21 cellular contexts compared by ENCODE assay signal in the genomic region with DNA sequence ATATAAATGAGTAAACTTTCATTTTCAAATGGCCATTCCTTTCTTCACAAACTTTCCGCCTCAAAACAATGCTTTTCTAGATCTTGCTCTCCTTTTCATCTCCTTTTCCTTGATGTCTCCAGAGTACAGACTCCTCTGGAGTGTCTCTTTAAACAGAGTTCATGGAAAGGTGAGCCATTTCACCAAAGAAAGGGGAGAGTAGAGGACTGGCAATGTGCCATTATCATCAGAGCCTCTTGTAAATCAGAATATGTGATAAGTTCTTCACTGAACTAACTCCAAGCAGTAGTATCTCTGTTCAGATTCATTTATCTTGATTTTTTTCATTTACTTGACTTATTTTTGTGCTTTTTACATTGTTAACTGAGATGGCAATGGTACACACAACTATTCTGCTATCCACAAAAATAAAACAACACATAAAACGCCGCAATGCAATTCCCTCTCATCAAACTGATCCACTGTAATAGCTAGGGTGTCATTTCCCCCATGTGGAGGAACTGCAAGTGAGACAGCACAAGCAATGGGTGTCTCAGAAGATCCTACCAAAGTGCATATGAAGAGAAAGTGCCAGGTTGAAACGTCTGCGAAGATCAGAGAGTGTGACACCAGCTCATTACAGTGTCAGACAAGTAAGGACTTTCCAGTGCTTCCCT.
DNase-seq lines count a peak whose midpoint lies in the region; ATAC-seq, FAIRE-seq and TF ChIP-seq lines count a peak whose summit lies in the region.
"Had no signal": no experiment of that assay in that cellular context is flagged by ENCODE, and none has a peak within 500 bp of the region (broad histone marks: within the 10 kb centered on the region; RNA-seq: fewer than 3 reads in every experiment).

No MANE protein-coding gene starts in this region.

- H3K4me2 ChIP-seq in SK-N-SH = no peak overlapping the region
- H3K4me2 ChIP-seq: A549, BLaER1 had no signal

- H4K20me1 ChIP-seq in SK-N-SH (ENCODE audit: insufficient read depth) = no peaks in the 10 kb centered on the region
- H4K20me1 ChIP-seq: BLaER1 had no signal

- no peaks in the 10 kb centered on the region for H3K9me2 ChIP-seq in SK-N-SH

- no peak overlapping the region for H2AFZ ChIP-seq in SK-N-SH (ENCODE audit: low read depth)

- ATAC-seq in SK-N-SH treated with all-trans-retinoic acid at 6 μM for 48 hours (no peak), HG02623 (IDR thresholded peaks at IDR 0.05; ENCODE audit: unreplicated experiment) (no peak)
- ATAC-seq: A549 had no signal

- 0 out of 4 replicates have a peak, but pooled peaks of 1 of the 2 experiments have one; percentile 7 for TF ChIP-seq EP300 in SK-N-SH (IDR thresholded peaks at IDR 0.05; ENCODE audit: borderline replicate concordance in 1 of 2, low read depth in 1 of 2, low read length in 1 of 2)

- H3K27me3 ChIP-seq in SK-N-SH (ENCODE audit: insufficient read depth) = no peaks in the 10 kb centered on the region
- H3K27me3 ChIP-seq: BLaER1, MG63, Peyer's patch had no signal

- no peaks in the 10 kb centered on the region for H3K36me3 ChIP-seq in SK-N-SH (replicated peaks in 1 of 2; ENCODE audit: control insufficient read depth in 1 of 2, insufficient read depth in 2 of 2, low read length in 1 of 2)
- H3K36me3 ChIP-seq: BLaER1, MG63, Peyer's patch had no signal

- POLR2A ChIA-PET in SK-N-SH (lab: Yijun Ruan, JAX) = no interaction called here

- no peak for TF ChIP-seq POLR2A in H54 (IDR thresholded peaks at IDR 0.05; ENCODE audit: low read depth, low read length)

- 94% methylated on average over 5 of the region's 5 CpGs for WGBS in SK-N-SH (ENCODE audit: low lambda C conversion rate)

- no peaks in the 10 kb centered on the region for H3K79me2 ChIP-seq in SK-N-SH (ENCODE audit: insufficient read depth)

- no peak overlapping the region for H3K9ac ChIP-seq in SK-N-SH
- H3K9ac ChIP-seq: BLaER1 had no signal

- no peak for FAIRE-seq in H54 (lab: Jason Lieb, UNC)
- FAIRE-seq: A549, GM19239, HTR-8/SVneo had no signal

- TF ChIP-seq CTCF in SK-N-SH (IDR thresholded peaks at IDR 0.05) = no peak

- no peak for TF ChIP-seq RAD21 in SK-N-SH (IDR thresholded peaks at IDR 0.05; ENCODE audit: low read length)

- no peaks in the 10 kb centered on the region for H3K9me3 ChIP-seq in SK-N-SH
- H3K9me3 ChIP-seq: A549, MG63, Peyer's patch had no signal

- H3F3A ChIP-seq in SK-N-SH (replicated peaks; ENCODE audit: insufficient read depth) = no peaks in the 10 kb centered on the region

- CTCF ChIA-PET in SK-N-SH (lab: Yijun Ruan, JAX) = interaction anchor here (0.6 to 9.8 kb wide), 8 partner anchors 28 to 1247 kb away, joined by 3 to 135 read pairs (median 4); no protein-coding TSS in a partner anchor

- no peak for DNase-seq in SK-N-SH
- peak; percentile 40 for DNase-seq in astrocyte of the hippocampus (ENCODE audit: low read depth, low spot score)
- peak; percentile 70 for DNase-seq in iris pigment epithelial cell (ENCODE audit: low read depth)
- no peak for DNase-seq in AG08395 (ENCODE audit: low spot score)
- DNase-seq in H54 (ENCODE audit: insufficient read length, low spot score) = no peak
- DNase-seq: Calu3; CD4-positive, alpha-beta memory T cell; GF-D8; HCEC 1CT; IMR-90; MG63; NCI-H1048; NCI-H526 treated with DMSO at 0.1 percent for 48 hours; NK-92 treated with Interleukin-12 subunit alpha and Interleukin-12 subunit beta, amount 100 ng/mL, for 24 hours; Peyer's patch had no signal

- H3K4me1 ChIP-seq in SK-N-SH (ENCODE audit: control insufficient read depth in 1 of 2, insufficient read depth in 2 of 2, low read depth in 1 of 2, low read length in 1 of 2) = peaks cover 0 to 51% of the 10 kb centered on the region in 2 experiments; a peak in 2 of 4 replicates
- H3K4me1 ChIP-seq: A549, Peyer's patch had no signal

- H3K4me3 ChIP-seq in SK-N-SH (ENCODE audit: low read depth in 2 of 2, low read length in 1 of 2) = no peak overlapping the region
- H3K4me3 ChIP-seq: A549, BLaER1, MG63, Peyer's patch had no signal

- peak overlapping the region in 1 of 2 experiments; percentile 96; a peak in 2 of 4 replicates for H3K27ac ChIP-seq in SK-N-SH (ENCODE audit: low read depth in 2 of 2, low read length in 1 of 2)
- H3K27ac ChIP-seq: A549, BLaER1, Peyer's patch had no signal

TF ChIP-seq in SK-N-SH treated with all-trans-retinoic acid at 6 μM for 48 hours, 23 proteins besides CTCF, POLR2A, EP300 and RAD21:
- TF ChIP-seq, protein P1, sequence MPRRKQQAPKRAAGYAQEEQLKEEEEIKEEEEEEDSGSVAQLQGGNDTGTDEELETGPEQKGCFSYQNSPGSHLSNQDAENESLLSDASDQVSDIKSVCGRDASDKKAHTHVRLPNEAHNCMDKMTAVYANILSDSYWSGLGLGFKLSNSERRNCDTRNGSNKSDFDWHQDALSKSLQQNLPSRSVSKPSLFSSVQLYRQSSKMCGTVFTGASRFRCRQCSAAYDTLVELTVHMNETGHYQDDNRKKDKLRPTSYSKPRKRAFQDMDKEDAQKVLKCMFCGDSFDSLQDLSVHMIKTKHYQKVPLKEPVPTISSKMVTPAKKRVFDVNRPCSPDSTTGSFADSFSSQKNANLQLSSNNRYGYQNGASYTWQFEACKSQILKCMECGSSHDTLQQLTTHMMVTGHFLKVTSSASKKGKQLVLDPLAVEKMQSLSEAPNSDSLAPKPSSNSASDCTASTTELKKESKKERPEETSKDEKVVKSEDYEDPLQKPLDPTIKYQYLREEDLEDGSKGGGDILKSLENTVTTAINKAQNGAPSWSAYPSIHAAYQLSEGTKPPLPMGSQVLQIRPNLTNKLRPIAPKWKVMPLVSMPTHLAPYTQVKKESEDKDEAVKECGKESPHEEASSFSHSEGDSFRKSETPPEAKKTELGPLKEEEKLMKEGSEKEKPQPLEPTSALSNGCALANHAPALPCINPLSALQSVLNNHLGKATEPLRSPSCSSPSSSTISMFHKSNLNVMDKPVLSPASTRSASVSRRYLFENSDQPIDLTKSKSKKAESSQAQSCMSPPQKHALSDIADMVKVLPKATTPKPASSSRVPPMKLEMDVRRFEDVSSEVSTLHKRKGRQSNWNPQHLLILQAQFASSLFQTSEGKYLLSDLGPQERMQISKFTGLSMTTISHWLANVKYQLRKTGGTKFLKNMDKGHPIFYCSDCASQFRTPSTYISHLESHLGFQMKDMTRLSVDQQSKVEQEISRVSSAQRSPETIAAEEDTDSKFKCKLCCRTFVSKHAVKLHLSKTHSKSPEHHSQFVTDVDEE (CRISPR knock-in tag; IDR thresholded peaks at IDR 0.05) = 0 out of 2 replicates have a peak, but pooled peaks have one; percentile 32
- TF ChIP-seq SNAI2 (CRISPR knock-in tag; IDR thresholded peaks at IDR 0.05) (0 out of 2 replicates have a peak, but pooled peaks have one; percentile 50), OSR1 (CRISPR knock-in tag; IDR thresholded peaks at IDR 0.05) (no peak)

TF ChIP-seq in SK-N-SH, 30 proteins besides CTCF, POLR2A, EP300 and RAD21 (continues in another document):
- TF ChIP-seq TAF1 (IDR thresholded peaks at IDR 0.05; ENCODE audit: borderline replicate concordance, low read depth, low read length) (no peak), MEF2A (IDR thresholded peaks at IDR 0.05; ENCODE audit: borderline replicate concordance, low read depth) (no peak), YY1 (IDR thresholded peaks at IDR 0.05; ENCODE audit: low read depth) (no peak), JUND (IDR thresholded peaks at IDR 0.05) (no peak), MXI1 (IDR thresholded peaks at IDR 0.05; ENCODE audit: low read depth, low read length) (no peak), GABPA (IDR thresholded peaks at IDR 0.05; ENCODE audit: low read depth) (no peak), FOXJ3 (CRISPR knock-in tag; IDR thresholded peaks at IDR 0.05) (no peak)
- TF ChIP-seq, protein P2, sequence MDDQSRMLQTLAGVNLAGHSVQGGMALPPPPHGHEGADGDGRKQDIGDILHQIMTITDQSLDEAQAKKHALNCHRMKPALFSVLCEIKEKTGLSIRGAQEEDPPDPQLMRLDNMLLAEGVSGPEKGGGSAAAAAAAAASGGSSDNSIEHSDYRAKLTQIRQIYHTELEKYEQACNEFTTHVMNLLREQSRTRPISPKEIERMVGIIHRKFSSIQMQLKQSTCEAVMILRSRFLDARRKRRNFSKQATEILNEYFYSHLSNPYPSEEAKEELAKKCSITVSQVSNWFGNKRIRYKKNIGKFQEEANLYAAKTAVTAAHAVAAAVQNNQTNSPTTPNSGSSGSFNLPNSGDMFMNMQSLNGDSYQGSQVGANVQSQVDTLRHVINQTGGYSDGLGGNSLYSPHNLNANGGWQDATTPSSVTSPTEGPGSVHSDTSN (IDR thresholded peaks at IDR 0.05) = no peak
- TF ChIP-seq, protein P3, sequence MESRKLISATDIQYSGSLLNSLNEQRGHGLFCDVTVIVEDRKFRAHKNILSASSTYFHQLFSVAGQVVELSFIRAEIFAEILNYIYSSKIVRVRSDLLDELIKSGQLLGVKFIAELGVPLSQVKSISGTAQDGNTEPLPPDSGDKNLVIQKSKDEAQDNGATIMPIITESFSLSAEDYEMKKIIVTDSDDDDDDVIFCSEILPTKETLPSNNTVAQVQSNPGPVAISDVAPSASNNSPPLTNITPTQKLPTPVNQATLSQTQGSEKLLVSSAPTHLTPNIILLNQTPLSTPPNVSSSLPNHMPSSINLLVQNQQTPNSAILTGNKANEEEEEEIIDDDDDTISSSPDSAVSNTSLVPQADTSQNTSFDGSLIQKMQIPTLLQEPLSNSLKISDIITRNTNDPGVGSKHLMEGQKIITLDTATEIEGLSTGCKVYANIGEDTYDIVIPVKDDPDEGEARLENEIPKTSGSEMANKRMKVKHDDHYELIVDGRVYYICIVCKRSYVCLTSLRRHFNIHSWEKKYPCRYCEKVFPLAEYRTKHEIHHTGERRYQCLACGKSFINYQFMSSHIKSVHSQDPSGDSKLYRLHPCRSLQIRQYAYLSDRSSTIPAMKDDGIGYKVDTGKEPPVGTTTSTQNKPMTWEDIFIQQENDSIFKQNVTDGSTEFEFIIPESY (IDR thresholded peaks at IDR 0.05; ENCODE audit: borderline replicate concordance, low read depth) = no peak

Comparison
In these comparisons a context has a peak if more than half of its experiments do, and no peak if none do; other contexts are left out.
1. DNase-seq: peak in astrocyte of the hippocampus (single experiment) and iris pigment epithelial cell (single experiment); none in SK-N-SH (single experiment), AG08395 (single experiment) and H54 (single experiment).